Comparison of ENCODE assay signal across 14 cellular contexts in the genomic region with DNA sequence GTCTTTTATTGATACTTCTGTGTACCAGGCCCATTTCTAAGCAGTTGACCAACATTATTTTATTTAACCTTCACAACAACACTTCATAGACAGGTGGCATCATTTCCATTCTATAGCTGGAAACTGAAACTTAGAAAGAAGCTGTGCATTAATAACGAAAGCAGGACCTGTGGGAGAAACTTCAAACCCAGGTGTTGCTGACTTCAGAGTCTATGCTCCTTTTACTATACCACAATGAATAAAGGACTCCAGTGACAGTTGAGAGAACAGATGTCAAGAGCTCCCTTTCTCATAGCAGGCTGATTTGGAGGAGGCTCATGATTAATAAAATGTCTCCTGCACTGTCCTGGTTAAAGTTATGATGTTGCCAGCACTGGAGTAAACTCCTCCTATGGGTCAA. TPM values are rescaled to one million over a fixed set of nuclear protein-coding genes. Genes with fewer than 3 reads are reported as not detected.
DNase-seq lines count a peak whose midpoint lies in the region; ATAC-seq, FAIRE-seq and TF ChIP-seq lines count a peak whose summit lies in the region.
"Had no signal": no experiment of that assay in that cellular context is flagged by ENCODE, and none has a peak within 500 bp of the region (broad histone marks: within the 10 kb centered on the region; RNA-seq: fewer than 3 reads in every experiment).

No MANE protein-coding gene starts in this region.

- H3K27ac ChIP-seq in osteoblast (ENCODE audit: low read depth, low read length) = no peak overlapping the region

- H3K4me1 ChIP-seq in osteoblast (ENCODE audit: insufficient read depth, low read length) = no peaks in the 10 kb centered on the region

- H3K27me3 ChIP-seq in osteoblast (ENCODE audit: insufficient read depth, low read length) = no peaks in the 10 kb centered on the region

- H4K20me1 ChIP-seq in osteoblast (ENCODE audit: insufficient read depth, low read length) = no peaks in the 10 kb centered on the region

- ATAC-seq in HG02623 (IDR thresholded peaks at IDR 0.05; ENCODE audit: unreplicated experiment) = peak; percentile 99
- ATAC-seq in HG03432 (IDR thresholded peaks at IDR 0.05; ENCODE audit: unreplicated experiment) = peak; percentile 99
- ATAC-seq: activated CD4-positive, CD25-positive, alpha-beta regulatory T cell treated with anti-CD3 and anti-CD28 coated beads, Interleukin-2, amount 50 U/mL, for 24 hours had no signal

- no peaks in the 10 kb centered on the region for H3K79me2 ChIP-seq in osteoblast (ENCODE audit: insufficient read depth, low read length)

- H3K9me3 ChIP-seq in osteoblast (ENCODE audit: low read depth, low read length) = no peaks in the 10 kb centered on the region

- FAIRE-seq in GM12892 (lab: Jason Lieb, UNC) = no peak

- no peaks in the 10 kb centered on the region for H3K36me3 ChIP-seq in osteoblast (ENCODE audit: insufficient read depth, low read length)

- TF ChIP-seq POLR2A in GM12892 (IDR thresholded peaks at IDR 0.05; ENCODE audit: low read depth, low read length) = no peak

- H3K4me3 ChIP-seq in osteoblast (ENCODE audit: insufficient read depth, low read length) = no peak overlapping the region

- H2AFZ ChIP-seq in osteoblast (ENCODE audit: low read length) = no peak overlapping the region

- no peak for TF ChIP-seq CTCF in osteoblast (IDR thresholded peaks at IDR 0.05; ENCODE audit: extremely low read depth, low read depth, low read length)

- DNase-seq in GM12892 (ENCODE audit: insufficient read length) = peak; percentile 12
- DNase-seq in GM19240 (ENCODE audit: insufficient read length, low spot score) = peak; percentile 19
- DNase-seq in osteoblast (ENCODE audit: insufficient read length, low spot score, missing footprints) = no peak
- no peak for DNase-seq in NCI-H524 treated with DMSO at 0.1 percent for 48 hours (lab: John Stamatoyannopoulos, UW)
- DNase-seq in H4 (ENCODE audit: low spot score) = no peak
- no peak for DNase-seq in globus pallidus (ENCODE audit: low spot score)
- DNase-seq: AML-193, hippocampal formation, mesenchymal stem cell, NCI-H345 had no signal

- no peak overlapping the region for H3K4me2 ChIP-seq in osteoblast (ENCODE audit: insufficient read depth, low read length)

RNA-seq across cellular contexts. Expression of a gene that starts 56.6 kb away (rescaled TPM):
- not detected for polyA plus RNA-seq in GM12892 (2012; ENCODE audit: missing spikeins)
- under 0.01 TPM in 1 of 2 replicates, not detected in the other for total RNA-seq in osteoblast
- 0.10 and 0.14 TPM in 2 replicates for total RNA-seq in H4 (2014; rRNA removed; shearing (Covaris generic))
- total RNA-seq: pulmonary artery endothelial cell had no signal

Comparison
In these comparisons a context has a peak if more than half of its experiments do, and no peak if none do; other contexts are left out.
1. DNase-seq: peak in GM12892 (single experiment) and GM19240 (single experiment); none in osteoblast (single experiment), NCI-H524 treated with DMSO at 0.1 percent for 48 hours (single experiment), H4 (single experiment) and globus pallidus (single experiment).